In genomic region chr3:130755666-130756065, GRCh38 we compare ENCODE assay signal across 19 cellular contexts. TPM values are rescaled to one million over a fixed set of nuclear protein-coding genes. Genes with fewer than 3 reads are reported as not detected.
A peak's percentile ranks its signal among the peaks of the same experiment; 100 is the strongest.
DNase-seq lines count a peak whose midpoint lies in the region; ATAC-seq and TF ChIP-seq lines count a peak whose summit lies in the region.
"Had no signal": no experiment of that assay in that cellular context is flagged by ENCODE, and none has a peak within 500 bp of the region (broad histone marks: within the 10 kb centered on the region; RNA-seq: fewer than 3 reads in every experiment).

No MANE protein-coding gene starts in this region.

- DNase-seq in mammary epithelial cell (peak; percentile 44), breast epithelium (ENCODE audit: low spot score in 2 of 2) (no peak), RWPE2 (ENCODE audit: low spot score) (no peak), kidney tubule cell (ENCODE audit: low spot score) (peak; percentile 78), ovary (no peak), GM23248 (no peak)
- no peak for DNase-seq in activated CD8-positive, alpha-beta memory T cell treated with anti-CD3 and anti-CD28 coated beads, Interleukin-2, amount 10 ng/mL, durations not matched to agents 7 days and 5 days
- DNase-seq: CD8-positive, alpha-beta T cell; GF-D8; H7; NCI-H1105 treated with DMSO at 0.1 percent for 48 hours; NCI-H187 treated with DMSO at 0.1 percent for 48 hours; NCI-H510A; Right ventricle myocardium superior had no signal

- no peak overlapping the region for H3K4me3 Mint-ChIP-seq in activated CD8-positive, alpha-beta memory T cell treated with anti-CD3 and anti-CD28 coated beads, Interleukin-2, amount 10 ng/mL, durations not matched to agents 7 days and 5 days
- H3K4me3 Mint-ChIP-seq: CD8-positive, alpha-beta T cell; IgD-negative memory B cell had no signal

- dilution Hi-C loops in mammary epithelial cell (cut with HindIII; ENCODE audit: low sequenced_read_pairs), result loop anchor here (25.0 kb wide), 1 partner anchor 257 kb away; no protein-coding TSS in a partner anchor

- no peak for TF ChIP-seq EP300 in ovary (IDR thresholded peaks at IDR 0.05)

- WGBS in mammary epithelial cell (ENCODE audit: low coverage, missing lambda C conversion rate), result 47% methylated on average over 5 of the region's 5 CpGs
- WGBS in ovary, 3 donors, result 80 to 87% (median 81%) methylated on average over 5 of the region's 5 CpGs
- WGBS in GM23248 (ENCODE audit: low coverage in 1 of 2, low lambda C conversion rate in 2 of 2, missing lambda C conversion rate in 2 of 2), 2 experiments, result 85 to 89% methylated on average over 5 of the region's 5 CpGs

- H4K20me1 ChIP-seq in mammary epithelial cell (ENCODE audit: insufficient read depth, low read length) (no peaks in the 10 kb centered on the region), GM23248 (ENCODE audit: insufficient read depth) (no peaks in the 10 kb centered on the region)
- H4K20me1 ChIP-seq: BLaER1 had no signal

- ATAC-seq in RWPE2 (ENCODE audit: low read depth), result peak; percentile 69
- ATAC-seq in activated CD8-positive, alpha-beta memory T cell treated with anti-CD3 and anti-CD28 coated beads, Interleukin-2, amount 10 ng/mL, durations not matched to agents 7 days and 5 days, result no peak
- no peak for ATAC-seq in GM18502 (IDR thresholded peaks at IDR 0.05; ENCODE audit: poor library complexity, unreplicated experiment)
- ATAC-seq: CD8-positive, alpha-beta T cell; Panc1; SK-N-SH treated with all-trans-retinoic acid at 6 μM for 48 hours had no signal

- no peak overlapping the region for H3K4me3 ChIP-seq in mammary epithelial cell (replicated peaks in 1 of 3; ENCODE audit: insufficient read depth in 1 of 3, low read depth in 2 of 3, low read length in 3 of 3)
- no peak overlapping the region for H3K4me3 ChIP-seq in breast epithelium
- no peak overlapping the region for H3K4me3 ChIP-seq in RWPE2 (ENCODE audit: severe bottlenecking)
- H3K4me3 ChIP-seq in ovary, result no peak overlapping the region
- H3K4me3 ChIP-seq in GM23248, result no peak overlapping the region
- H3K4me3 ChIP-seq: BLaER1 had no signal

- no peak overlapping the region for H3K27ac ChIP-seq in mammary epithelial cell (ENCODE audit: insufficient read depth, low read depth, low read length)
- no peak overlapping the region for H3K27ac ChIP-seq in breast epithelium
- no peak overlapping the region for H3K27ac ChIP-seq in RWPE2 (ENCODE audit: poor library complexity, severe bottlenecking)
- H3K27ac ChIP-seq in ovary, result no peak overlapping the region
- no peak overlapping the region for H3K27ac ChIP-seq in GM23248
- H3K27ac ChIP-seq: BLaER1 had no signal

- no peak overlapping the region for H2AFZ ChIP-seq in mammary epithelial cell (ENCODE audit: low read depth, low read length)
- H2AFZ ChIP-seq in GM23248, result no peak overlapping the region

- BruUV-seq in mammary epithelial cell (replicated peaks; lab: Mats Ljungman, UMichigan), result no TSS peak

- H3K9me3 Mint-ChIP-seq in activated CD8-positive, alpha-beta memory T cell treated with anti-CD3 and anti-CD28 coated beads, Interleukin-2, amount 10 ng/mL, durations not matched to agents 7 days and 5 days (ENCODE audit: low read depth), result no peaks in the 10 kb centered on the region
- H3K9me3 Mint-ChIP-seq: CD8-positive, alpha-beta T cell; IgD-negative memory B cell had no signal

- TF ChIP-seq CTCF in mammary epithelial cell (conservative IDR thresholded peaks at IDR 0.05 in 1 of 2, IDR thresholded peaks at IDR 0.05 in 1 of 2; ENCODE audit: extremely low read depth in 1 of 2, insufficient read depth in 1 of 2, low read depth in 1 of 2, low read length in 2 of 2), result no peak
- no peak for TF ChIP-seq CTCF in breast epithelium (IDR thresholded peaks at IDR 0.05)
- TF ChIP-seq CTCF in RWPE2 (IDR thresholded peaks at IDR 0.05; ENCODE audit: poor library complexity, severe bottlenecking), result no peak
- no peak for TF ChIP-seq CTCF in ovary (IDR thresholded peaks at IDR 0.05)

- H3K79me2 ChIP-seq in mammary epithelial cell (ENCODE audit: insufficient read depth, low read length) (no peaks in the 10 kb centered on the region), GM23248 (ENCODE audit: insufficient read depth) (no peaks in the 10 kb centered on the region)

- no peaks in the 10 kb centered on the region for H3K27me3 ChIP-seq in mammary epithelial cell (ENCODE audit: insufficient read depth, low read length)
- H3K27me3 ChIP-seq in breast epithelium, result no peaks in the 10 kb centered on the region
- H3K27me3 ChIP-seq in RWPE2 (ENCODE audit: insufficient read depth, poor library complexity, severe bottlenecking), result no peaks in the 10 kb centered on the region
- no peaks in the 10 kb centered on the region for H3K27me3 ChIP-seq in ovary
- no peaks in the 10 kb centered on the region for H3K27me3 ChIP-seq in GM23248 (replicated peaks; ENCODE audit: insufficient read depth)
- H3K27me3 ChIP-seq: BLaER1 had no signal

- TF ChIP-seq POLR2A in breast epithelium (IDR thresholded peaks at IDR 0.05) (no peak), ovary (IDR thresholded peaks at IDR 0.05) (no peak)

- intact Hi-C loops in mammary epithelial cell (cut with micrococcal nuclease) (no loop called here), breast epithelium (cut with DNase I; ENCODE audit: low total_unique reads) (loop anchor here (10.0 kb wide), 1 partner anchor 139 kb away; the partner anchor contains the start of gene ATP2C1), ovary (cut with DNase I) (no loop called here)

- H3K4me1 ChIP-seq in mammary epithelial cell (ENCODE audit: insufficient read depth, low read length) (peaks cover 3% of the 10 kb centered on the region), breast epithelium (no peaks in the 10 kb centered on the region), RWPE2 (ENCODE audit: insufficient read depth, poor library complexity, severe bottlenecking) (peaks cover 11% of the 10 kb centered on the region), ovary (ENCODE audit: insufficient read depth) (no peaks in the 10 kb centered on the region), GM23248 (ENCODE audit: insufficient read depth) (peaks cover 4% of the 10 kb centered on the region)
- H3K4me1 ChIP-seq: BLaER1 had no signal

- no peaks in the 10 kb centered on the region for H3K36me3 Mint-ChIP-seq in activated CD8-positive, alpha-beta memory T cell treated with anti-CD3 and anti-CD28 coated beads, Interleukin-2, amount 10 ng/mL, durations not matched to agents 7 days and 5 days
- H3K36me3 Mint-ChIP-seq: CD8-positive, alpha-beta T cell; IgD-negative memory B cell had no signal

- H3K9ac ChIP-seq in mammary epithelial cell (ENCODE audit: insufficient read depth, low read length) (no peak overlapping the region), GM23248 (no peak overlapping the region)
- H3K9ac ChIP-seq: BLaER1 had no signal

- H3K4me2 ChIP-seq in mammary epithelial cell (ENCODE audit: insufficient read depth, low read depth, low read length) (no peak overlapping the region), GM23248 (ENCODE audit: unreplicated experiment) (no peak overlapping the region)
- H3K4me2 ChIP-seq: BLaER1 had no signal

- H3K36me3 ChIP-seq in mammary epithelial cell (ENCODE audit: insufficient read depth, low read length) (no peaks in the 10 kb centered on the region), breast epithelium (no peaks in the 10 kb centered on the region), RWPE2 (ENCODE audit: low read depth) (no peaks in the 10 kb centered on the region), ovary (no peaks in the 10 kb centered on the region), GM23248 (ENCODE audit: low read depth) (no peaks in the 10 kb centered on the region)
- H3K36me3 ChIP-seq: BLaER1 had no signal

- H3K27me3 Mint-ChIP-seq in activated CD8-positive, alpha-beta memory T cell treated with anti-CD3 and anti-CD28 coated beads, Interleukin-2, amount 10 ng/mL, durations not matched to agents 7 days and 5 days, result no peaks in the 10 kb centered on the region
- H3K27me3 Mint-ChIP-seq: IgD-negative memory B cell had no signal

- H3K9me2 ChIP-seq in GM23248 (ENCODE audit: insufficient read depth), result no peaks in the 10 kb centered on the region

- in situ Hi-C loops in mammary epithelial cell (cut with MboI; ENCODE audit: low sequenced_read_pairs in 2 of 2), result no loop called here
- in situ Hi-C loops in GM23248 (cut with MboI), result no loop called here

- H3K4me1 Mint-ChIP-seq in activated CD8-positive, alpha-beta memory T cell treated with anti-CD3 and anti-CD28 coated beads, Interleukin-2, amount 10 ng/mL, durations not matched to agents 7 days and 5 days, result peaks cover 4% of the 10 kb centered on the region

- no peak overlapping the region for H3K27ac Mint-ChIP-seq in activated CD8-positive, alpha-beta memory T cell treated with anti-CD3 and anti-CD28 coated beads, Interleukin-2, amount 10 ng/mL, durations not matched to agents 7 days and 5 days
- H3K27ac Mint-ChIP-seq: CD8-positive, alpha-beta T cell; IgD-negative memory B cell had no signal

- CTCF ChIA-PET in mammary epithelial cell (lab: Charles Lee; ENCODE audit: low non-redundant PET), result no interaction called here
- CTCF ChIA-PET in activated CD8-positive, alpha-beta memory T cell treated with anti-CD3 and anti-CD28 coated beads, Interleukin-2, amount 10 ng/mL, durations not matched to agents 7 days and 5 days (lab: Charles Lee), result no interaction called here

- peaks cover 7% of the 10 kb centered on the region; the same call in 1 of the 2 replicates for H3F3A ChIP-seq in GM23248 (ENCODE audit: insufficient read depth)

- H3K9me3 ChIP-seq in mammary epithelial cell (replicated peaks; ENCODE audit: insufficient read depth, low read length), result no peaks in the 10 kb centered on the region
- no peaks in the 10 kb centered on the region for H3K9me3 ChIP-seq in breast epithelium
- no peaks in the 10 kb centered on the region for H3K9me3 ChIP-seq in RWPE2 (ENCODE audit: severe bottlenecking)
- no peaks in the 10 kb centered on the region for H3K9me3 ChIP-seq in ovary
- H3K9me3 ChIP-seq in GM23248 (ENCODE audit: low read depth), result no peaks in the 10 kb centered on the region
- H3K9me3 ChIP-seq: BLaER1 had no signal

RNA-seq across cellular contexts. Expression of gene PIK3R4, which starts 9.0 kb away (rescaled TPM):
- total RNA-seq in mammary epithelial cell (10 to 100 TPM; 19.1 to 31.5 TPM), breast epithelium (10 to 100 TPM; 36.8 to 55.2 (median 38.7) TPM), ovary (10 to 100 TPM; 22.1 to 43.8 (median 29.7) TPM)
- polyA plus RNA-seq in mammary epithelial cell (53.7 TPM), ovary (10 to 100 TPM; 27.6 to 31.2 TPM), GM23248 (2016; fragmentation: Nextera tagmentation; extraction: Ambion mirVana) (15.9 and 20.1 TPM in 2 replicates)
- 79.1 TPM for polyA minus RNA-seq in mammary epithelial cell
- 10 to 100 TPM; 23.3 to 30.6 TPM for total RNA-seq in activated CD8-positive, alpha-beta memory T cell treated with anti-CD3 and anti-CD28 coated beads, Interleukin-2, amount 10 ng/mL, durations not matched to agents 7 days and 5 days
- 19.1 and 26.9 TPM in 2 replicates for total RNA-seq in GM23248 (2014; rRNA removed; shearing (Covaris generic))

Comparison
In these comparisons a context has a peak if more than half of its experiments do, and no peak if none do; other contexts are left out.
1. DNase-seq: peak in mammary epithelial cell (single experiment) and kidney tubule cell (single experiment); none in breast epithelium (0 of 2), RWPE2 (single experiment), activated CD8-positive, alpha-beta memory T cell treated with anti-CD3 and anti-CD28 coated beads, Interleukin-2, amount 10 ng/mL, durations not matched to agents 7 days and 5 days (single experiment), ovary (0 of 5) and GM23248 (single experiment).